In genomic region chr2:172855588-172855987, GRCh38 we compare ENCODE assay signal across 37 cellular contexts.
"Had no signal": no experiment of that assay in that cellular context is flagged by ENCODE, and none has a peak within 500 bp of the region (broad histone marks: within the 10 kb centered on the region; RNA-seq: fewer than 3 reads in every experiment).

No MANE protein-coding gene starts in this region.

- H3K4me1 Mint-ChIP-seq: activated naive CD4-positive, alpha-beta T cell treated with anti-CD3 and anti-CD28 coated beads, Interleukin-2, amount 10 ng/mL, durations not matched to agents 7 days and 5 days; activated naive CD4-positive, alpha-beta T cell treated with anti-CD3 and anti-CD28 coated beads, Interleukin-2, amount 50 U/mL, for 24 hours; activated naive CD8-positive, alpha-beta T cell treated with anti-CD3 and anti-CD28 coated beads for 36 hours; activated naive CD8-positive, alpha-beta T cell treated with anti-CD3 and anti-CD28 coated beads, Interleukin-2, amount 10 ng/mL, durations not matched to agents 7 days and 5 days; activated naive CD8-positive, alpha-beta T cell treated with anti-CD3 and anti-CD28 coated beads, Interleukin-2, amount 50 U/mL, for 24 hours; activated T-helper 17 cell treated with anti-CD3 and anti-CD28 coated beads, Interleukin-2, amount 50 U/mL, for 72 hours; central memory CD8-positive, alpha-beta T cell had no signal

- H3K36me3 Mint-ChIP-seq: activated naive CD4-positive, alpha-beta T cell treated with anti-CD3 and anti-CD28 coated beads, Interleukin-2, amount 10 ng/mL, durations not matched to agents 7 days and 5 days; activated naive CD4-positive, alpha-beta T cell treated with anti-CD3 and anti-CD28 coated beads, Interleukin-2, amount 50 U/mL, for 24 hours; activated naive CD8-positive, alpha-beta T cell treated with anti-CD3 and anti-CD28 coated beads for 36 hours; activated naive CD8-positive, alpha-beta T cell treated with anti-CD3 and anti-CD28 coated beads, Interleukin-2, amount 10 ng/mL, durations not matched to agents 7 days and 5 days had no signal

- H3K27me3 Mint-ChIP-seq: activated T-helper 17 cell treated with anti-CD3 and anti-CD28 coated beads, Interleukin-2, amount 50 U/mL, for 72 hours; brain had no signal

- ATAC-seq: activated naive CD4-positive, alpha-beta T cell treated with anti-CD3 and anti-CD28 coated beads, Interleukin-2, amount 50 U/mL, for 72 hours; activated naive CD8-positive, alpha-beta T cell treated with anti-CD3 and anti-CD28 coated beads, Interleukin-2, amount 50 U/mL, for 24 hours; activated T-cell treated with anti-CD3 and anti-CD28 coated beads, Interleukin-2, amount 50 U/mL, for 72 hours; activated T-helper 17 cell treated with anti-CD3 and anti-CD28 coated beads, Interleukin-2, amount 50 U/mL, for 72 hours; body of pancreas had no signal

- DNase-seq: activated effector memory CD4-positive, alpha-beta T cell treated with anti-CD3 and anti-CD28 coated beads, Interleukin-2, amount 50 U/mL, for 16 hours; activated effector memory CD4-positive, alpha-beta T cell treated with Interleukin-2 at 50 U/mL for 16 hours; activated gamma-delta T cell; activated naive CD4-positive, alpha-beta T cell; activated naive CD4-positive, alpha-beta T cell treated with anti-CD3 and anti-CD28 coated beads for 36 hours; activated naive CD4-positive, alpha-beta T cell treated with anti-CD3 and anti-CD28 coated beads, Interleukin-2, amount 10 ng/mL, durations not matched to agents 7 days and 5 days; activated naive CD4-positive, alpha-beta T cell treated with anti-CD3 and anti-CD28 coated beads, Interleukin-2, amount 50 U/mL, for 16 hours; activated naive CD4-positive, alpha-beta T cell treated with Interleukin-2 at 50 U/mL for 16 hours; activated naive CD8-positive, alpha-beta T cell treated with anti-CD3 and anti-CD28 coated beads for 36 hours; activated naive CD8-positive, alpha-beta T cell treated with anti-CD3 and anti-CD28 coated beads, Interleukin-2, amount 10 ng/mL, durations not matched to agents 7 days and 5 days; activated naive CD8-positive, alpha-beta T cell treated with anti-CD3 and anti-CD28 coated beads, Interleukin-2, amount 50 U/mL, for 24 hours; activated T-cell treated with anti-CD3 and anti-CD28 coated beads for 4 hours; activated T-cell treated with anti-CD3 and anti-CD28 coated beads, Interleukin-2, amount 50 U/mL, for 1 hour; activated T-cell treated with anti-CD3 and anti-CD28 coated beads, Interleukin-2, amount 50 U/mL, for 24 hours; activated T-cell treated with anti-CD3 and anti-CD28 coated beads, Interleukin-2, amount 50 U/mL, for 72 hours; adrenal gland; amniotic stem cell; amygdala; anterior cingulate cortex; aorta; body of pancreas; brain microvascular endothelial cell; caudate nucleus; central memory CD4-positive, alpha-beta T cell; cerebellar nuclear complex had no signal

- H3K9me3 ChIP-seq: body of pancreas had no signal

- H3K36me3 ChIP-seq: adrenal gland, ascending aorta, brain microvascular endothelial cell, breast epithelium, cardiac muscle cell had no signal

- H3K4me3 Mint-ChIP-seq: activated naive CD4-positive, alpha-beta T cell treated with anti-CD3 and anti-CD28 coated beads for 36 hours; activated naive CD4-positive, alpha-beta T cell treated with anti-CD3 and anti-CD28 coated beads, Interleukin-2, amount 10 ng/mL, durations not matched to agents 7 days and 5 days; activated naive CD4-positive, alpha-beta T cell treated with anti-CD3 and anti-CD28 coated beads, Interleukin-2, amount 50 U/mL, for 24 hours; activated naive CD8-positive, alpha-beta T cell; activated naive CD8-positive, alpha-beta T cell treated with anti-CD3 and anti-CD28 coated beads for 36 hours; activated naive CD8-positive, alpha-beta T cell treated with anti-CD3 and anti-CD28 coated beads, Interleukin-2, amount 10 ng/mL, durations not matched to agents 7 days and 5 days; activated naive CD8-positive, alpha-beta T cell treated with anti-CD3 and anti-CD28 coated beads, Interleukin-2, amount 50 U/mL, for 24 hours; activated T-cell treated with anti-CD3 and anti-CD28 coated beads, Interleukin-2, amount 50 U/mL, for 24 hours; activated T-cell treated with anti-CD3 and anti-CD28 coated beads, Interleukin-2, amount 50 U/mL, for 72 hours; activated T-helper 1 cell treated with anti-CD3 and anti-CD28 coated beads, Interleukin-12 subunit alpha, Interleukin-12 subunit beta, Interleukin-2, Interleukin-4 antibody, amounts not matched to agents 30 ng/mL and 10 ng/mL and 1 ng/mL, durations not matched to agents 14 hours and 24 hours and 36 hours; activated T-helper 17 cell treated with anti-CD3 and anti-CD28 coated beads, Interleukin-2, amount 50 U/mL, for 72 hours; brain; central memory CD8-positive, alpha-beta T cell had no signal

- H3K4me1 ChIP-seq: ascending aorta, breast epithelium had no signal

- H3K9me3 Mint-ChIP-seq: activated naive CD4-positive, alpha-beta T cell treated with anti-CD3 and anti-CD28 coated beads, Interleukin-2, amount 10 ng/mL, durations not matched to agents 7 days and 5 days; activated T-helper 17 cell treated with anti-CD3 and anti-CD28 coated beads, Interleukin-2, amount 50 U/mL, for 72 hours; central memory CD8-positive, alpha-beta T cell had no signal

- H3K27me3 ChIP-seq: adrenal gland, ascending aorta, body of pancreas, brain microvascular endothelial cell, breast epithelium, cardiac muscle cell had no signal

- H3K27ac ChIP-seq: adrenal gland, ascending aorta, body of pancreas, brain microvascular endothelial cell, breast epithelium, cardiac muscle cell had no signal

- H3K4me3 ChIP-seq: adrenal gland, ascending aorta, body of pancreas, breast epithelium, cardiac muscle cell had no signal

- FAIRE-seq: astrocyte, bronchial epithelial cell had no signal
